13 cellular contexts compared by ENCODE assay signal in genomic region chrX:129782706-129783105, GRCh38. TPM values are rescaled to one million over a fixed set of nuclear protein-coding genes. Genes with fewer than 3 reads are reported as not detected.
DNase-seq lines count a peak whose midpoint lies in the region; ATAC-seq and TF ChIP-seq lines count a peak whose summit lies in the region.
"Had no signal": no experiment of that assay in that cellular context is flagged by ENCODE, and none has a peak within 500 bp of the region (broad histone marks: within the 10 kb centered on the region; RNA-seq: fewer than 3 reads in every experiment).

No MANE protein-coding gene starts in this region.

- peaks cover 74% of the 10 kb centered on the region for H3K36me3 Mint-ChIP-seq in activated CD8-positive, alpha-beta memory T cell treated with anti-CD3 and anti-CD28 coated beads, Interleukin-2, amount 10 ng/mL, durations not matched to agents 7 days and 5 days
- peaks cover 34 to 44% of the 10 kb centered on the region in 2 donors for H3K36me3 Mint-ChIP-seq in activated naive CD4-positive, alpha-beta T cell treated with anti-CD3 and anti-CD28 coated beads, Interleukin-2, amount 50 U/mL, for 72 hours

- no peaks in the 10 kb centered on the region for H3K27me3 Mint-ChIP-seq in activated CD8-positive, alpha-beta memory T cell treated with anti-CD3 and anti-CD28 coated beads, Interleukin-2, amount 10 ng/mL, durations not matched to agents 7 days and 5 days

- intact Hi-C loops in body of pancreas (cut with DNase I): no loop called here

- 75% methylated on average over 4 of the region's 4 CpGs; no CpG with 5 or more reads in 1 of the 2 donors for WGBS in body of pancreas, 2 donors

- H3K4me1 Mint-ChIP-seq in activated CD8-positive, alpha-beta memory T cell treated with anti-CD3 and anti-CD28 coated beads, Interleukin-2, amount 10 ng/mL, durations not matched to agents 7 days and 5 days: peaks cover 59% of the 10 kb centered on the region

- H3K4me3 Mint-ChIP-seq in activated CD8-positive, alpha-beta memory T cell treated with anti-CD3 and anti-CD28 coated beads, Interleukin-2, amount 10 ng/mL, durations not matched to agents 7 days and 5 days: peak overlapping the region; percentile 78

- no peaks in the 10 kb centered on the region for H3K36me3 ChIP-seq in body of pancreas (replicated peaks in 1 of 2; ENCODE audit: insufficient read depth in 1 of 2, low read depth in 2 of 2)
- H3K36me3 ChIP-seq: breast epithelium, gastroesophageal sphincter, SJCRH30 had no signal

- DNase-seq in activated CD8-positive, alpha-beta memory T cell treated with anti-CD3 and anti-CD28 coated beads, Interleukin-2, amount 10 ng/mL, durations not matched to agents 7 days and 5 days: no peak
- DNase-seq in activated CD8-positive, alpha-beta memory T cell treated with anti-CD3 and anti-CD28 coated beads, Interleukin-2, amount 50 U/mL, for 4 hours: no peak
- no peak for DNase-seq in Jurkat, Clone E6-1 (ENCODE audit: low read depth, low spot score)
- no peak for DNase-seq in activated naive CD4-positive, alpha-beta T cell treated with anti-CD3 and anti-CD28 coated beads, Interleukin-2, amount 50 U/mL, for 72 hours (ENCODE audit: low spot score in 2 of 2)
- no peak for DNase-seq in omental fat pad (ENCODE audit: low spot score)
- DNase-seq in NCI-H1105 (lab: John Stamatoyannopoulos, UW): no peak
- no peak for DNase-seq in SHP77 (lab: John Stamatoyannopoulos, UW)
- DNase-seq in body of pancreas: no peak
- DNase-seq: NCI-H2171 treated with DMSO at 0.1 percent for 48 hours, SJCRH30, testis had no signal

- ATAC-seq in activated CD8-positive, alpha-beta memory T cell treated with anti-CD3 and anti-CD28 coated beads, Interleukin-2, amount 10 ng/mL, durations not matched to agents 7 days and 5 days: no peak
- ATAC-seq in activated naive CD4-positive, alpha-beta T cell treated with anti-CD3 and anti-CD28 coated beads, Interleukin-2, amount 50 U/mL, for 72 hours: no peak
- ATAC-seq in omental fat pad (ENCODE audit: low FRiP score) (peak; percentile 25), body of pancreas (no peak)
- ATAC-seq: gastroesophageal sphincter had no signal

- CTCF ChIA-PET in activated CD8-positive, alpha-beta memory T cell treated with anti-CD3 and anti-CD28 coated beads, Interleukin-2, amount 10 ng/mL, durations not matched to agents 7 days and 5 days (lab: Charles Lee): interaction anchor here (1.3 to 6.5 kb wide), 6 partner anchors 10 to 128 kb away, joined by 3 to 66 read pairs (median 10); partner anchors contain the start of gene APLN

- no peaks in the 10 kb centered on the region for H3K4me1 ChIP-seq in body of pancreas
- H3K4me1 ChIP-seq: breast epithelium, gastroesophageal sphincter, SJCRH30, testis had no signal

- peak overlapping the region; percentile 82 for H3K4me3 ChIP-seq in Jurkat, Clone E6-1 (ENCODE audit: low read length)
- H3K4me3 ChIP-seq in body of pancreas: no peak overlapping the region
- H3K4me3 ChIP-seq: breast epithelium, gastroesophageal sphincter, SJCRH30, testis had no signal

- H3K9me3 ChIP-seq in body of pancreas: no peaks in the 10 kb centered on the region
- H3K9me3 ChIP-seq: breast epithelium, gastroesophageal sphincter, SJCRH30, testis had no signal

- no peaks in the 10 kb centered on the region for H3K27me3 ChIP-seq in body of pancreas
- H3K27me3 ChIP-seq: gastroesophageal sphincter, SJCRH30, testis had no signal

- H3K9me3 Mint-ChIP-seq in activated CD8-positive, alpha-beta memory T cell treated with anti-CD3 and anti-CD28 coated beads, Interleukin-2, amount 10 ng/mL, durations not matched to agents 7 days and 5 days (ENCODE audit: low read depth): no peaks in the 10 kb centered on the region
- H3K9me3 Mint-ChIP-seq in activated naive CD4-positive, alpha-beta T cell treated with anti-CD3 and anti-CD28 coated beads, Interleukin-2, amount 50 U/mL, for 72 hours: no peaks in the 10 kb centered on the region

- no peak for TF ChIP-seq CTCF in omental fat pad (IDR thresholded peaks at IDR 0.05)
- no peak for TF ChIP-seq CTCF in body of pancreas (IDR thresholded peaks at IDR 0.05)

- H3K27ac ChIP-seq in body of pancreas: no peak overlapping the region
- H3K27ac ChIP-seq: breast epithelium, gastroesophageal sphincter, SJCRH30, testis had no signal

- H3K27ac Mint-ChIP-seq in activated CD8-positive, alpha-beta memory T cell treated with anti-CD3 and anti-CD28 coated beads, Interleukin-2, amount 10 ng/mL, durations not matched to agents 7 days and 5 days: peak overlapping the region; percentile 93
- H3K27ac Mint-ChIP-seq in activated naive CD4-positive, alpha-beta T cell treated with anti-CD3 and anti-CD28 coated beads, Interleukin-2, amount 50 U/mL, for 72 hours: peak overlapping the region; percentile 39 to 94

- TF ChIP-seq POLR2A in body of pancreas (IDR thresholded peaks at IDR 0.05): no peak

RNA-seq across cellular contexts. Expression of gene SASH3, which starts 3.0 kb away (rescaled TPM):
- total RNA-seq in activated CD8-positive, alpha-beta memory T cell treated with anti-CD3 and anti-CD28 coated beads, Interleukin-2, amount 10 ng/mL, durations not matched to agents 7 days and 5 days: 100 to 1,000 TPM; 231 to 248 TPM
- polyA plus RNA-seq in Jurkat, Clone E6-1 (2012; ENCODE audit: insufficient read depth, insufficient read length): 127 TPM
- 100 to 1,000 TPM in 1 of 2 donors, 10 to 100 TPM in 1; 82.7 to 114 TPM for total RNA-seq in activated naive CD4-positive, alpha-beta T cell treated with anti-CD3 and anti-CD28 coated beads, Interleukin-2, amount 50 U/mL, for 72 hours
- total RNA-seq in omental fat pad (10 to 100 TPM in 3 of 4 donors, 1 to 10 TPM in 1; 9.4 to 26.7 (median 20.6) TPM), body of pancreas (1 to 10 TPM; 3.6 TPM)
- total RNA-seq: SJCRH30 had no signal

RNA-seq across cellular contexts. Expression of gene XPNPEP2, which starts 43.9 kb away (rescaled TPM):
- 1 to 10 TPM; 1.0 to 1.2 TPM for total RNA-seq in activated CD8-positive, alpha-beta memory T cell treated with anti-CD3 and anti-CD28 coated beads, Interleukin-2, amount 10 ng/mL, durations not matched to agents 7 days and 5 days
- 0.44 TPM for polyA plus RNA-seq in Jurkat, Clone E6-1 (2012; ENCODE audit: insufficient read depth, insufficient read length)
- total RNA-seq in activated naive CD4-positive, alpha-beta T cell treated with anti-CD3 and anti-CD28 coated beads, Interleukin-2, amount 50 U/mL, for 72 hours: under 1 TPM in 1 of 2 donors, not detected in 1; 0.21 TPM
- total RNA-seq in omental fat pad (1 to 10 TPM; 2.4 to 7.8 (median 5.3) TPM), body of pancreas (1 to 10 TPM in 1 of 2 donors, under 1 TPM in 1; 0.52 to 5.6 TPM)
